26 cellular contexts compared by ENCODE assay signal in the genomic region with DNA sequence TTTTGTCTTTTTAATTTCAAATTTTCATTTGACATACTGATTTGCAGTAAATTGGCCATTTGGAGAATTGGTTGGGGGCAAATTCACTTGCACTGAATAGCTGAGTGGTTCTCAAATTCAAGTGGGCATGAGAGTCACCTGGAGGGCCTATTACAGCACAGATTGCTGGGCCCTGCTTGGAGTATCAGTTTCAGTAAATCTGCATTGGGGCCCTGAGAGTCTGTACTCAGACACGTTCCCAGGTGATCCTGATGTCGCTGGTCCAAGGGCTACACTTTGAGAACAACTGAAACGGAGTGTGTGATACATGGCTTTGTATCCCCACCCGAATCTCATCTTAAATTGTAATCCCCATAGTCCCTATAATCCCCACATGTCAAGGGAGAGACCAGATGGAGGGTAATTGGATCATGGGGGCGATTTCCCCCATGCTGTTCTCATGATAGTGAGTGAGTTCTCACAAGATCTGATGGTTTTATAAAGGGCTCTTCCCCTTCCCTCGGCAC.
DNase-seq lines count a peak whose midpoint lies in the region; ATAC-seq, FAIRE-seq and TF ChIP-seq lines count a peak whose summit lies in the region.
"Had no signal": no experiment of that assay in that cellular context is flagged by ENCODE, and none has a peak within 500 bp of the region (broad histone marks: within the 10 kb centered on the region; RNA-seq: fewer than 3 reads in every experiment).

No MANE protein-coding gene starts in this region.

- POLR2A ChIA-PET in K562 (lab: Yijun Ruan, JAX): no interaction called here

- no peaks in the 10 kb centered on the region for H3K9me1 ChIP-seq in K562 (ENCODE audit: control insufficient read depth, insufficient read depth, low read length)

- H3K4me1 ChIP-seq in K562 (replicated peaks in 1 of 2; ENCODE audit: control insufficient read depth in 2 of 2, insufficient read depth in 2 of 2, low read length in 2 of 2): no peaks in the 10 kb centered on the region
- H3K4me1 ChIP-seq: heart left ventricle, stomach, tibial artery had no signal

- FAIRE-seq in K562 (lab: Jason Lieb, UNC): no peak

- H3K27ac ChIP-seq in K562 (ENCODE audit: extremely low read depth, low read depth, low read length): no peak overlapping the region
- H3K27ac ChIP-seq: heart left ventricle, skin epidermis, stomach, tibial artery had no signal

- ATAC-seq in K562 (no peak), GM19023 (IDR thresholded peaks at IDR 0.05; ENCODE audit: unreplicated experiment) (no peak), left ventricle myocardium superior (no peak), sciatic nerve (no peak)
- ATAC-seq: activated CD4-positive, CD25-positive, alpha-beta regulatory T cell treated with anti-CD3 and anti-CD28 coated beads, Interleukin-2, amount 50 U/mL, for 24 hours; activated CD8-positive, alpha-beta T cell treated with anti-CD3 and anti-CD28 coated beads, Interleukin-2, amount 10 ng/mL, durations not matched to agents 7 days and 5 days; esophagus mucosa; heart left ventricle; mucosa of descending colon had no signal

- in situ Hi-C loops in K562 (cut with MboI): no loop called here

- no peak for TF ChIP-seq POLR2A in K562 (conservative IDR thresholded peaks at IDR 0.05)

- DNase-seq in NCI-H1105 treated with DMSO at 0.1 percent for 48 hours (lab: John Stamatoyannopoulos, UW): peak; percentile 36
- DNase-seq in NCI-H1105 (lab: John Stamatoyannopoulos, UW): no peak
- peak; percentile 83 for DNase-seq in NCI-H1436 (lab: John Stamatoyannopoulos, UW)
- peak; percentile 20 for DNase-seq in NCI-H345 treated with DMSO at 0.1 percent for 48 hours (lab: John Stamatoyannopoulos, UW; ENCODE audit: unreplicated experiment)
- DNase-seq in K562 (ENCODE audit: extremely low read depth in 1 of 4, low spot score in 3 of 4): no peak
- no peak for DNase-seq in left ventricle myocardium superior
- no peak for DNase-seq in sciatic nerve (ENCODE audit: low spot score)
- DNase-seq: activated CD8-positive, alpha-beta T cell treated with anti-CD3 and anti-CD28 coated beads, Interleukin-2, amount 10 ng/mL, durations not matched to agents 7 days and 5 days; activated gamma-delta T cell; endodermal cell; foreskin fibroblast; H7; heart left ventricle; kidney glomerular epithelial cell; mucosa of descending colon; NCI-H146; NCI-H526; stimulated activated CD4-positive, alpha-beta T cell treated with anti-CD3 and anti-CD28 coated beads, Interleukin-1b, Interleukin-23, amount 100 ng/mL, for 48 hours; stimulated activated CD8-positive, alpha-beta memory T cell treated with anti-CD3 and anti-CD28 coated beads, Interleukin-4, amount 100 ng/mL, for 48 hours; stomach; tibial artery had no signal

- CTCF ChIA-PET in K562 (lab: Yijun Ruan, JAX; ENCODE audit: low intra/inter-chr PET ratio): no interaction called here

- no peaks in the 10 kb centered on the region for H4K20me1 ChIP-seq in K562 (replicated peaks; ENCODE audit: control insufficient read depth, insufficient read depth, low read length)

- intact Hi-C loops in K562 (cut with micrococcal nuclease) (no loop called here), left ventricle myocardium superior (cut with micrococcal nuclease) (no loop called here), sciatic nerve (cut with DNase I) (no loop called here)

- H3K9me3 ChIP-seq in K562 (replicated peaks; ENCODE audit: control insufficient read depth, insufficient read depth, low read depth, low read length): no peaks in the 10 kb centered on the region
- H3K9me3 ChIP-seq: heart left ventricle, mucosa of descending colon, stomach, tibial artery had no signal

- TF ChIP-seq RAD21 in K562 (CRISPR knock-in tag; conservative IDR thresholded peaks at IDR 0.05 in 1 of 2, IDR thresholded peaks at IDR 0.05 in 1 of 2): no peak

- H3K79me2 ChIP-seq in K562 (ENCODE audit: control insufficient read depth, insufficient read depth, low read length): no peaks in the 10 kb centered on the region

- H3K27me3 ChIP-seq in K562 (ENCODE audit: control insufficient read depth in 2 of 2, insufficient read depth in 2 of 2, low read length in 2 of 2): no peaks in the 10 kb centered on the region
- H3K27me3 ChIP-seq: heart left ventricle, stomach, tibial artery had no signal

- no TSS peak for BruUV-seq in K562 (replicated peaks; lab: Mats Ljungman, UMichigan)

- no peak overlapping the region for H3K4me2 ChIP-seq in K562 (ENCODE audit: insufficient read depth, low read length)

- TF ChIP-seq CTCF in K562 (IDR thresholded peaks at IDR 0.05 in 2 of 3, conservative IDR thresholded peaks at IDR 0.05 in 1 of 3; ENCODE audit: insufficient read depth in 2 of 3, low read depth in 1 of 3, low read length in 3 of 3): no peak

- 0% methylated on average over 6 of the region's 6 CpGs for WGBS in K562 (ENCODE audit: insufficient coverage, low coverage, missing lambda C conversion rate)

- H3K9ac ChIP-seq in K562 (ENCODE audit: insufficient read depth in 1 of 2, low read depth in 2 of 2, low read length in 2 of 2): no peak overlapping the region

- no peak for TF ChIP-seq EP300 in K562 (IDR thresholded peaks at IDR 0.05; ENCODE audit: low read length)

- no peak overlapping the region for H2AFZ ChIP-seq in K562 (ENCODE audit: low read depth, low read length)

- no peaks in the 10 kb centered on the region for H3K36me3 ChIP-seq in K562 (ENCODE audit: control insufficient read depth, insufficient read depth, low read length)
- H3K36me3 ChIP-seq: heart left ventricle, stomach, tibial artery had no signal

- no peak overlapping the region for H3K4me3 ChIP-seq in K562
- H3K4me3 ChIP-seq: heart left ventricle, lung, mucosa of descending colon, skin epidermis, stomach, tibial artery had no signal

TF ChIP-seq in K562, 482 proteins besides CTCF, POLR2A, EP300 and RAD21:
- TF ChIP-seq SPI1 (IDR thresholded peaks at IDR 0.05; ENCODE audit: borderline replicate concordance, low read depth, low read length) (0 out of 2 replicates have a peak, but pooled peaks have one; percentile 42), ZFPM2 (CRISPR knock-in tag; IDR thresholded peaks at IDR 0.05) (no peak)

Comparison
In these comparisons a context has a peak if more than half of its experiments do, and no peak if none do; other contexts are left out.
1. DNase-seq: peak in NCI-H1105 treated with DMSO at 0.1 percent for 48 hours (single experiment), NCI-H1436 (single experiment) and NCI-H345 treated with DMSO at 0.1 percent for 48 hours (single experiment); none in NCI-H1105 (single experiment), K562 (0 of 4), left ventricle myocardium superior (single experiment) and sciatic nerve (single experiment).